1 cellular context compared by ENCODE assay signal in the genomic region with DNA sequence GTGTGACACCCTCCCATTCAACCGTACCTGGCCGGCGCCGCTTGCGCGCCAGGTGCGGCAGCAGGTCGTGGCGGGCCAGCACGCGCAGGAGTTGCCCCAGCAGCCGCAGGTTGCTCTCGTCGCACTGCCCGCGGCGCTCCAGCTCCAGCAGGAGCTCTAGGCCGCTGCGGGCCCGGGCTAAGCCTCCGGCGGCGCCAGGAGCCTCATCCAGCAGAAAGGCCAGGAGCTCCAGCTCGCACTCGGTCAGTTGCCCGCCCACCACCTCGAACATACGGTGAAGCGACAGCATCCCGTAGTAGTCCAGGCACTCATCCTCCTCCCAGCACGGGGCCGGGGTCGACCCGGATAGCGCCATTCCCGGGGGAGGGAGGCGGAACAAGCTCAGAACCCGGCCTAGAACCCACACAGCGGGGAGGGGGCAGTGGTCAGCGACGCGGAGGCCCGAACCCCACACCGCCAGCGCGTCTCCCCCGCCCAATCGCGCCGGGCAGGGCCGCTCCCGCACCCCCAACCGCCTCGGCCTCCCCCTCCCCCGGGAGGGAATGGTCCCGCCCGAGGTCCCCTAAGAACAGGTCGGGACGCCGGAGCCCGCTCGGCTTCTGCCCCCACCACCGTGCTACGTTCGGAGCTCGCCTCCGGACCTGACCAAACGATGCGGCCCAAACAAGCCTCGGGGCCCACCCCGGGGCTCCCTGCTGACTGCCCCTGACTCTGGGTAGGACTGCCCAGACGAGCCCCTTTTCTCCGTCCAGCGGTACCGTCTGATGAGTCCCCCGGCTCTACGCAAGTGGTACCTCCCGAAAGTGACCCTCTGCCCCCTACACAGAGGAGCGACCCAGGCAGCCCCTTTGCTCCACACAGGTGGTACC.
TF ChIP-seq lines count a peak whose summit lies in the region.

No MANE protein-coding gene starts in this region.

TF ChIP-seq in HepG2, 621 proteins besides CTCF, POLR2A, EP300 and RAD21 (continued from another document and continues in another):
- TF ChIP-seq, protein P1, sequence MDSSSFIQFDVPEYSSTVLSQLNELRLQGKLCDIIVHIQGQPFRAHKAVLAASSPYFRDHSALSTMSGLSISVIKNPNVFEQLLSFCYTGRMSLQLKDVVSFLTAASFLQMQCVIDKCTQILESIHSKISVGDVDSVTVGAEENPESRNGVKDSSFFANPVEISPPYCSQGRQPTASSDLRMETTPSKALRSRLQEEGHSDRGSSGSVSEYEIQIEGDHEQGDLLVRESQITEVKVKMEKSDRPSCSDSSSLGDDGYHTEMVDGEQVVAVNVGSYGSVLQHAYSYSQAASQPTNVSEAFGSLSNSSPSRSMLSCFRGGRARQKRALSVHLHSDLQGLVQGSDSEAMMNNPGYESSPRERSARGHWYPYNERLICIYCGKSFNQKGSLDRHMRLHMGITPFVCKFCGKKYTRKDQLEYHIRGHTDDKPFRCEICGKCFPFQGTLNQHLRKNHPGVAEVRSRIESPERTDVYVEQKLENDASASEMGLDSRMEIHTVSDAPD (CRISPR knock-in tag; IDR thresholded peaks at IDR 0.05) = no peak
- no peak for TF ChIP-seq ZKSCAN8 (CRISPR knock-in tag; IDR thresholded peaks at IDR 0.05; ENCODE audit: borderline replicate concordance)
- no peak for TF ChIP-seq SMAD1 (CRISPR knock-in tag; IDR thresholded peaks at IDR 0.05; ENCODE audit: borderline replicate concordance, low read depth)
- 0 out of 2 replicates have a peak, but pooled peaks have one; percentile 37 for TF ChIP-seq ISL2 (CRISPR knock-in tag; IDR thresholded peaks at IDR 0.05)
- 0 out of 2 replicates have a peak, but pooled peaks have one; percentile 31 for TF ChIP-seq ZNF777 (CRISPR knock-in tag; IDR thresholded peaks at IDR 0.05)
- TF ChIP-seq, protein P2, sequence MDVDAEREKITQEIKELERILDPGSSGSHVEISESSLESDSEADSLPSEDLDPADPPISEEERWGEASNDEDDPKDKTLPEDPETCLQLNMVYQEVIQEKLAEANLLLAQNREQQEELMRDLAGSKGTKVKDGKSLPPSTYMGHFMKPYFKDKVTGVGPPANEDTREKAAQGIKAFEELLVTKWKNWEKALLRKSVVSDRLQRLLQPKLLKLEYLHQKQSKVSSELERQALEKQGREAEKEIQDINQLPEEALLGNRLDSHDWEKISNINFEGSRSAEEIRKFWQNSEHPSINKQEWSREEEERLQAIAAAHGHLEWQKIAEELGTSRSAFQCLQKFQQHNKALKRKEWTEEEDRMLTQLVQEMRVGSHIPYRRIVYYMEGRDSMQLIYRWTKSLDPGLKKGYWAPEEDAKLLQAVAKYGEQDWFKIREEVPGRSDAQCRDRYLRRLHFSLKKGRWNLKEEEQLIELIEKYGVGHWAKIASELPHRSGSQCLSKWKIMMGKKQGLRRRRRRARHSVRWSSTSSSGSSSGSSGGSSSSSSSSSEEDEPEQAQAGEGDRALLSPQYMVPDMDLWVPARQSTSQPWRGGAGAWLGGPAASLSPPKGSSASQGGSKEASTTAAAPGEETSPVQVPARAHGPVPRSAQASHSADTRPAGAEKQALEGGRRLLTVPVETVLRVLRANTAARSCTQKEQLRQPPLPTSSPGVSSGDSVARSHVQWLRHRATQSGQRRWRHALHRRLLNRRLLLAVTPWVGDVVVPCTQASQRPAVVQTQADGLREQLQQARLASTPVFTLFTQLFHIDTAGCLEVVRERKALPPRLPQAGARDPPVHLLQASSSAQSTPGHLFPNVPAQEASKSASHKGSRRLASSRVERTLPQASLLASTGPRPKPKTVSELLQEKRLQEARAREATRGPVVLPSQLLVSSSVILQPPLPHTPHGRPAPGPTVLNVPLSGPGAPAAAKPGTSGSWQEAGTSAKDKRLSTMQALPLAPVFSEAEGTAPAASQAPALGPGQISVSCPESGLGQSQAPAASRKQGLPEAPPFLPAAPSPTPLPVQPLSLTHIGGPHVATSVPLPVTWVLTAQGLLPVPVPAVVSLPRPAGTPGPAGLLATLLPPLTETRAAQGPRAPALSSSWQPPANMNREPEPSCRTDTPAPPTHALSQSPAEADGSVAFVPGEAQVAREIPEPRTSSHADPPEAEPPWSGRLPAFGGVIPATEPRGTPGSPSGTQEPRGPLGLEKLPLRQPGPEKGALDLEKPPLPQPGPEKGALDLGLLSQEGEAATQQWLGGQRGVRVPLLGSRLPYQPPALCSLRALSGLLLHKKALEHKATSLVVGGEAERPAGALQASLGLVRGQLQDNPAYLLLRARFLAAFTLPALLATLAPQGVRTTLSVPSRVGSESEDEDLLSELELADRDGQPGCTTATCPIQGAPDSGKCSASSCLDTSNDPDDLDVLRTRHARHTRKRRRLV (CRISPR knock-in tag; IDR thresholded peaks at IDR 0.05) = no peak
- no peak for TF ChIP-seq ZNF205 (CRISPR knock-in tag; IDR thresholded peaks at IDR 0.05)
- peak; percentile 23; the same call in 1 of the 2 replicates for TF ChIP-seq SPEN (CRISPR knock-in tag; IDR thresholded peaks at IDR 0.05; ENCODE audit: low read depth)
- TF ChIP-seq AHR (CRISPR knock-in tag; IDR thresholded peaks at IDR 0.05) = 0 out of 2 replicates have a peak, but pooled peaks have one; percentile 19
- TF ChIP-seq MXD4 (CRISPR knock-in tag; IDR thresholded peaks at IDR 0.05) = 0 out of 2 replicates have a peak, but pooled peaks have one; percentile 63
- TF ChIP-seq HNRNPK (IDR thresholded peaks at IDR 0.05; ENCODE audit: low read depth, low read length, poor library complexity, severe bottlenecking) = no peak
- no peak for TF ChIP-seq ATM (IDR thresholded peaks at IDR 0.05; ENCODE audit: borderline replicate concordance)
- TF ChIP-seq ZNF251 (CRISPR knock-in tag; IDR thresholded peaks at IDR 0.05) = no peak
- no peak for TF ChIP-seq TARDBP (CRISPR knock-in tag; IDR thresholded peaks at IDR 0.05)
- TF ChIP-seq TAF15 (IDR thresholded peaks at IDR 0.05; ENCODE audit: low read depth, low read length, poor library complexity, severe bottlenecking) = no peak
- no peak for TF ChIP-seq NFE2L1 (CRISPR knock-in tag; IDR thresholded peaks at IDR 0.05; ENCODE audit: borderline replicate concordance)
- TF ChIP-seq, protein P3, sequence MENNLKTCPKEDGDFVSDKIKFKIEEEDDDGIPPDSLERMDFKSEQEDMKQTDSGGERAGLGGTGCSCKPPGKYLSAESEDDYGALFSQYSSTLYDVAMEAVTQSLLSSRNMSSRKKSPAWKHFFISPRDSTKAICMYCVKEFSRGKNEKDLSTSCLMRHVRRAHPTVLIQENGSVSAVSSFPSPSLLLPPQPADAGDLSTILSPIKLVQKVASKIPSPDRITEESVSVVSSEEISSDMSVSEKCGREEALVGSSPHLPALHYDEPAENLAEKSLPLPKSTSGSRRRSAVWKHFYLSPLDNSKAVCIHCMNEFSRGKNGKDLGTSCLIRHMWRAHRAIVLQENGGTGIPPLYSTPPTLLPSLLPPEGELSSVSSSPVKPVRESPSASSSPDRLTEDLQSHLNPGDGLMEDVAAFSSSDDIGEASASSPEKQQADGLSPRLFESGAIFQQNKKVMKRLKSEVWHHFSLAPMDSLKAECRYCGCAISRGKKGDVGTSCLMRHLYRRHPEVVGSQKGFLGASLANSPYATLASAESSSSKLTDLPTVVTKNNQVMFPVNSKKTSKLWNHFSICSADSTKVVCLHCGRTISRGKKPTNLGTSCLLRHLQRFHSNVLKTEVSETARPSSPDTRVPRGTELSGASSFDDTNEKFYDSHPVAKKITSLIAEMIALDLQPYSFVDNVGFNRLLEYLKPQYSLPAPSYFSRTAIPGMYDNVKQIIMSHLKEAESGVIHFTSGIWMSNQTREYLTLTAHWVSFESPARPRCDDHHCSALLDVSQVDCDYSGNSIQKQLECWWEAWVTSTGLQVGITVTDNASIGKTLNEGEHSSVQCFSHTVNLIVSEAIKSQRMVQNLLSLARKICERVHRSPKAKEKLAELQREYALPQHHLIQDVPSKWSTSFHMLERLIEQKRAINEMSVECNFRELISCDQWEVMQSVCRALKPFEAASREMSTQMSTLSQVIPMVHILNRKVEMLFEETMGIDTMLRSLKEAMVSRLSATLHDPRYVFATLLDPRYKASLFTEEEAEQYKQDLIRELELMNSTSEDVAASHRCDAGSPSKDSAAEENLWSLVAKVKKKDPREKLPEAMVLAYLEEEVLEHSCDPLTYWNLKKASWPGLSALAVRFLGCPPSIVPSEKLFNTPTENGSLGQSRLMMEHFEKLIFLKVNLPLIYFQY (CRISPR knock-in tag; IDR thresholded peaks at IDR 0.05; ENCODE audit: borderline replicate concordance) = no peak
- no peak for TF ChIP-seq CHCHD3 (CRISPR knock-in tag; IDR thresholded peaks at IDR 0.05)
- peak; percentile 18; the same call in 1 of the 2 replicates for TF ChIP-seq KAT7 (CRISPR knock-in tag; IDR thresholded peaks at IDR 0.05; ENCODE audit: borderline replicate concordance)
- no peak for TF ChIP-seq ZBTB7A (CRISPR knock-in tag; IDR thresholded peaks at IDR 0.05)
- TF ChIP-seq, protein P4, sequence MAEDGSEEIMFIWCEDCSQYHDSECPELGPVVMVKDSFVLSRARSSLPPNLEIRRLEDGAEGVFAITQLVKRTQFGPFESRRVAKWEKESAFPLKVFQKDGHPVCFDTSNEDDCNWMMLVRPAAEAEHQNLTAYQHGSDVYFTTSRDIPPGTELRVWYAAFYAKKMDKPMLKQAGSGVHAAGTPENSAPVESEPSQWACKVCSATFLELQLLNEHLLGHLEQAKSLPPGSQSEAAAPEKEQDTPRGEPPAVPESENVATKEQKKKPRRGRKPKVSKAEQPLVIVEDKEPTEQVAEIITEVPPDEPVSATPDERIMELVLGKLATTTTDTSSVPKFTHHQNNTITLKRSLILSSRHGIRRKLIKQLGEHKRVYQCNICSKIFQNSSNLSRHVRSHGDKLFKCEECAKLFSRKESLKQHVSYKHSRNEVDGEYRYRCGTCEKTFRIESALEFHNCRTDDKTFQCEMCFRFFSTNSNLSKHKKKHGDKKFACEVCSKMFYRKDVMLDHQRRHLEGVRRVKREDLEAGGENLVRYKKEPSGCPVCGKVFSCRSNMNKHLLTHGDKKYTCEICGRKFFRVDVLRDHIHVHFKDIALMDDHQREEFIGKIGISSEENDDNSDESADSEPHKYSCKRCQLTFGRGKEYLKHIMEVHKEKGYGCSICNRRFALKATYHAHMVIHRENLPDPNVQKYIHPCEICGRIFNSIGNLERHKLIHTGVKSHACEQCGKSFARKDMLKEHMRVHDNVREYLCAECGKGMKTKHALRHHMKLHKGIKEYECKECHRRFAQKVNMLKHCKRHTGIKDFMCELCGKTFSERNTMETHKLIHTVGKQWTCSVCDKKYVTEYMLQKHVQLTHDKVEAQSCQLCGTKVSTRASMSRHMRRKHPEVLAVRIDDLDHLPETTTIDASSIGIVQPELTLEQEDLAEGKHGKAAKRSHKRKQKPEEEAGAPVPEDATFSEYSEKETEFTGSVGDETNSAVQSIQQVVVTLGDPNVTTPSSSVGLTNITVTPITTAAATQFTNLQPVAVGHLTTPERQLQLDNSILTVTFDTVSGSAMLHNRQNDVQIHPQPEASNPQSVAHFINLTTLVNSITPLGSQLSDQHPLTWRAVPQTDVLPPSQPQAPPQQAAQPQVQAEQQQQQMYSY (CRISPR knock-in tag; IDR thresholded peaks at IDR 0.05) = no peak
- TF ChIP-seq HNF4A (CRISPR knock-in tag; IDR thresholded peaks at IDR 0.05) = no peak
- no peak for TF ChIP-seq ATF7 (IDR thresholded peaks at IDR 0.05)
- no peak for TF ChIP-seq ATF7 (CRISPR knock-in tag; IDR thresholded peaks at IDR 0.05)
- peak; percentile 99 for TF ChIP-seq AGO1 (IDR thresholded peaks at IDR 0.05; ENCODE audit: low read depth, low read length, poor library complexity, severe bottlenecking)
- no peak for TF ChIP-seq ZNF724P (CRISPR knock-in tag; IDR thresholded peaks at IDR 0.05; ENCODE audit: borderline replicate concordance)
- no peak for TF ChIP-seq ZNF382 (CRISPR knock-in tag; IDR thresholded peaks at IDR 0.05; ENCODE audit: borderline replicate concordance)
- TF ChIP-seq, protein P5, sequence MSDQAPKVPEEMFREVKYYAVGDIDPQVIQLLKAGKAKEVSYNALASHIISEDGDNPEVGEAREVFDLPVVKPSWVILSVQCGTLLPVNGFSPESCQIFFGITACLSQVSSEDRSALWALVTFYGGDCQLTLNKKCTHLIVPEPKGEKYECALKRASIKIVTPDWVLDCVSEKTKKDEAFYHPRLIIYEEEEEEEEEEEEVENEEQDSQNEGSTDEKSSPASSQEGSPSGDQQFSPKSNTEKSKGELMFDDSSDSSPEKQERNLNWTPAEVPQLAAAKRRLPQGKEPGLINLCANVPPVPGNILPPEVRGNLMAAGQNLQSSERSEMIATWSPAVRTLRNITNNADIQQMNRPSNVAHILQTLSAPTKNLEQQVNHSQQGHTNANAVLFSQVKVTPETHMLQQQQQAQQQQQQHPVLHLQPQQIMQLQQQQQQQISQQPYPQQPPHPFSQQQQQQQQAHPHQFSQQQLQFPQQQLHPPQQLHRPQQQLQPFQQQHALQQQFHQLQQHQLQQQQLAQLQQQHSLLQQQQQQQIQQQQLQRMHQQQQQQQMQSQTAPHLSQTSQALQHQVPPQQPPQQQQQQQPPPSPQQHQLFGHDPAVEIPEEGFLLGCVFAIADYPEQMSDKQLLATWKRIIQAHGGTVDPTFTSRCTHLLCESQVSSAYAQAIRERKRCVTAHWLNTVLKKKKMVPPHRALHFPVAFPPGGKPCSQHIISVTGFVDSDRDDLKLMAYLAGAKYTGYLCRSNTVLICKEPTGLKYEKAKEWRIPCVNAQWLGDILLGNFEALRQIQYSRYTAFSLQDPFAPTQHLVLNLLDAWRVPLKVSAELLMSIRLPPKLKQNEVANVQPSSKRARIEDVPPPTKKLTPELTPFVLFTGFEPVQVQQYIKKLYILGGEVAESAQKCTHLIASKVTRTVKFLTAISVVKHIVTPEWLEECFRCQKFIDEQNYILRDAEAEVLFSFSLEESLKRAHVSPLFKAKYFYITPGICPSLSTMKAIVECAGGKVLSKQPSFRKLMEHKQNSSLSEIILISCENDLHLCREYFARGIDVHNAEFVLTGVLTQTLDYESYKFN (CRISPR knock-in tag; conservative IDR thresholded peaks at IDR 0.05) = no peak
- TF ChIP-seq, protein P6, sequence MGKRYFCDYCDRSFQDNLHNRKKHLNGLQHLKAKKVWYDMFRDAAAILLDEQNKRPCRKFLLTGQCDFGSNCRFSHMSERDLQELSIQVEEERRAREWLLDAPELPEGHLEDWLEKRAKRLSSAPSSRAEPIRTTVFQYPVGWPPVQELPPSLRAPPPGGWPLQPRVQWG (CRISPR knock-in tag; IDR thresholded peaks at IDR 0.05; ENCODE audit: borderline replicate concordance, low read depth) = no peak
- TF ChIP-seq, protein P7, sequence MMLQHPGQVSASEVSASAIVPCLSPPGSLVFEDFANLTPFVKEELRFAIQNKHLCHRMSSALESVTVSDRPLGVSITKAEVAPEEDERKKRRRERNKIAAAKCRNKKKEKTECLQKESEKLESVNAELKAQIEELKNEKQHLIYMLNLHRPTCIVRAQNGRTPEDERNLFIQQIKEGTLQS (CRISPR knock-in tag; IDR thresholded peaks at IDR 0.05) = no peak
- TF ChIP-seq, protein P8, sequence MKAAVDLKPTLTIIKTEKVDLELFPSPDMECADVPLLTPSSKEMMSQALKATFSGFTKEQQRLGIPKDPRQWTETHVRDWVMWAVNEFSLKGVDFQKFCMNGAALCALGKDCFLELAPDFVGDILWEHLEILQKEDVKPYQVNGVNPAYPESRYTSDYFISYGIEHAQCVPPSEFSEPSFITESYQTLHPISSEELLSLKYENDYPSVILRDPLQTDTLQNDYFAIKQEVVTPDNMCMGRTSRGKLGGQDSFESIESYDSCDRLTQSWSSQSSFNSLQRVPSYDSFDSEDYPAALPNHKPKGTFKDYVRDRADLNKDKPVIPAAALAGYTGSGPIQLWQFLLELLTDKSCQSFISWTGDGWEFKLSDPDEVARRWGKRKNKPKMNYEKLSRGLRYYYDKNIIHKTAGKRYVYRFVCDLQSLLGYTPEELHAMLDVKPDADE (CRISPR knock-in tag; IDR thresholded peaks at IDR 0.05) = 0 out of 2 replicates have a peak, but pooled peaks have one; percentile 28
- no peak for TF ChIP-seq LCORL (IDR thresholded peaks at IDR 0.05)
- no peak for TF ChIP-seq LCORL (CRISPR knock-in tag; IDR thresholded peaks at IDR 0.05)
